In genomic region chr5:74139589-74139988, GRCh38 we compare ENCODE assay signal across 27 cellular contexts.
A peak's percentile ranks its signal among the peaks of the same experiment; 100 is the strongest.
DNase-seq lines count a peak whose midpoint lies in the region; ATAC-seq, FAIRE-seq and TF ChIP-seq lines count a peak whose summit lies in the region.
"Had no signal": no experiment of that assay in that cellular context is flagged by ENCODE, and none has a peak within 500 bp of the region (broad histone marks: within the 10 kb centered on the region; RNA-seq: fewer than 3 reads in every experiment).

No MANE protein-coding gene starts in this region.

- peak; percentile 81 for FAIRE-seq in bronchial epithelial cell (lab: Jason Lieb, UNC)
- FAIRE-seq: A204.1, GM12878, GM12892, GM18507, GM19239 had no signal

- TF ChIP-seq CTCF in bronchial epithelial cell (IDR thresholded peaks at IDR 0.05; ENCODE audit: insufficient read depth, low read length, severe bottlenecking) (no peak), neural crest cell (conservative IDR thresholded peaks at IDR 0.05) (no peak)

- H3K4me3 ChIP-seq in bronchial epithelial cell (ENCODE audit: low read depth, low read length), result no peak overlapping the region
- H3K4me3 ChIP-seq: BLaER1, GM12878 had no signal

- no peak for DNase-seq in bronchial epithelial cell (ENCODE audit: low read depth)
- DNase-seq in neural crest cell (ENCODE audit: low read depth, low spot score), result no peak
- DNase-seq in cerebellar cortex (ENCODE audit: low spot score), result no peak
- DNase-seq: 8988T; ACHN; BE2C; C1 segment of cervical spinal cord; CD4-positive, alpha-beta memory T cell; CD4-positive, CD25-positive, alpha-beta regulatory T cell; CD8-positive, alpha-beta memory T cell; COR-L47; DMS 273 treated with DMSO at 0.1 percent for 48 hours; DMS153; DMS53; DMS79; DND-41; EL; GDM1 had no signal

- no peak overlapping the region for H3K4me3 Mint-ChIP-seq in neural crest cell
- H3K4me3 Mint-ChIP-seq: CD14-positive monocyte; CD4-positive, alpha-beta memory T cell; CD4-positive, CD25-positive, alpha-beta regulatory T cell; CD8-positive, alpha-beta memory T cell had no signal

- peaks cover 16% of the 10 kb centered on the region for H3K4me1 Mint-ChIP-seq in neural crest cell
- H3K4me1 Mint-ChIP-seq: CD14-positive monocyte; CD4-positive, alpha-beta memory T cell; CD4-positive, CD25-positive, alpha-beta regulatory T cell; CD8-positive, alpha-beta memory T cell had no signal

- no peak for ATAC-seq in GM21423 (IDR thresholded peaks at IDR 0.05; ENCODE audit: unreplicated experiment)
- no peak for ATAC-seq in GM21737 (IDR thresholded peaks at IDR 0.05; ENCODE audit: unreplicated experiment)
- ATAC-seq: GM12878 had no signal

- no peaks in the 10 kb centered on the region for H3K27me3 ChIP-seq in bronchial epithelial cell (ENCODE audit: control insufficient read depth, insufficient read depth, low read length)
- H3K27me3 ChIP-seq: BE2C, BLaER1 had no signal

- no peaks in the 10 kb centered on the region for H3K27me3 Mint-ChIP-seq in neural crest cell (ENCODE audit: low read depth)
- H3K27me3 Mint-ChIP-seq: CD4-positive, CD25-positive, alpha-beta regulatory T cell had no signal

- peaks cover 6% of the 10 kb centered on the region for H3K9me3 Mint-ChIP-seq in neural crest cell
- H3K9me3 Mint-ChIP-seq: CD4-positive, CD25-positive, alpha-beta regulatory T cell; CD8-positive, alpha-beta memory T cell had no signal

- H3K36me3 Mint-ChIP-seq in neural crest cell (ENCODE audit: low read depth), result no peaks in the 10 kb centered on the region
- H3K36me3 Mint-ChIP-seq: CD14-positive monocyte; CD4-positive, alpha-beta memory T cell; CD4-positive, CD25-positive, alpha-beta regulatory T cell; CD8-positive, alpha-beta memory T cell had no signal

- peak overlapping the region; percentile 73 for H3K27ac Mint-ChIP-seq in neural crest cell (ENCODE audit: unreplicated experiment)
- H3K27ac Mint-ChIP-seq: CD14-positive monocyte; CD4-positive, alpha-beta memory T cell; CD4-positive, CD25-positive, alpha-beta regulatory T cell; CD8-positive, alpha-beta memory T cell had no signal

- H3K36me3 ChIP-seq in bronchial epithelial cell (ENCODE audit: control insufficient read depth, insufficient read depth, low read length), result no peaks in the 10 kb centered on the region
- H3K36me3 ChIP-seq: BE2C, BLaER1 had no signal
